ENCODE assay signal across 20 cellular contexts in genomic region chr10:17178006-17178405, GRCh38. TPM values are rescaled to one million over a fixed set of nuclear protein-coding genes. Genes with fewer than 3 reads are reported as not detected.
DNase-seq lines count a peak whose midpoint lies in the region; ATAC-seq and TF ChIP-seq lines count a peak whose summit lies in the region.
"Had no signal": no experiment of that assay in that cellular context is flagged by ENCODE, and none has a peak within 500 bp of the region (broad histone marks: within the 10 kb centered on the region; RNA-seq: fewer than 3 reads in every experiment).

No MANE protein-coding gene starts in this region.

- DNase-seq in RWPE2 (ENCODE audit: low spot score) (no peak), foreskin keratinocyte (no peak), COLO829 (ENCODE audit: low spot score) (no peak), psoas muscle (no peak), AML-193 (lab: John Stamatoyannopoulos, UW) (no peak), WERI-Rb-1 (no peak)
- DNase-seq: 8988T; BE2C; CD4-positive, alpha-beta T cell; DMS153; H7; KG1; NCI-H1417 treated with DMSO at 0.1 percent for 48 hours; NCI-H2029; NCI-H345; NCI-H524 treated with DMSO at 0.1 percent for 48 hours had no signal

- H3K4me1 ChIP-seq in RWPE2 (ENCODE audit: insufficient read depth, poor library complexity, severe bottlenecking), result peaks cover 13% of the 10 kb centered on the region
- no peaks in the 10 kb centered on the region for H3K4me1 ChIP-seq in foreskin keratinocyte
- no peaks in the 10 kb centered on the region for H3K4me1 ChIP-seq in psoas muscle
- H3K4me1 ChIP-seq: BE2C had no signal

- peak; percentile 29; the same call in 1 of the 2 replicates for TF ChIP-seq CTCF in 22Rv1 (IDR thresholded peaks at IDR 0.05)
- TF ChIP-seq CTCF in LNCAP (IDR thresholded peaks at IDR 0.05), result peak; percentile 48; the same call in 1 of the 2 replicates
- peak; percentile 37 for TF ChIP-seq CTCF in RWPE2 (IDR thresholded peaks at IDR 0.05; ENCODE audit: poor library complexity, severe bottlenecking)
- TF ChIP-seq CTCF in foreskin keratinocyte (conservative IDR thresholded peaks at IDR 0.05), result peak; percentile 57
- TF ChIP-seq CTCF in psoas muscle (IDR thresholded peaks at IDR 0.05), result no peak
- no peak for TF ChIP-seq CTCF in WERI-Rb-1 (IDR thresholded peaks at IDR 0.05; ENCODE audit: low read depth, low read length)

- H3K27ac ChIP-seq in 22Rv1 (peak overlapping the region; percentile 20; the same call in 1 of the 2 replicates), RWPE2 (ENCODE audit: poor library complexity, severe bottlenecking) (no peak overlapping the region), foreskin keratinocyte (no peak overlapping the region), psoas muscle (no peak overlapping the region), WERI-Rb-1 (no peak overlapping the region)

- no peaks in the 10 kb centered on the region for H3K36me3 ChIP-seq in RWPE2 (ENCODE audit: low read depth)
- H3K36me3 ChIP-seq in psoas muscle (ENCODE audit: insufficient read depth in 1 of 2, low read depth in 1 of 2), result no peaks in the 10 kb centered on the region
- H3K36me3 ChIP-seq in WERI-Rb-1, result no peaks in the 10 kb centered on the region
- H3K36me3 ChIP-seq: BE2C had no signal

- no peaks in the 10 kb centered on the region for H3K9me3 ChIP-seq in RWPE2 (ENCODE audit: severe bottlenecking)
- no peaks in the 10 kb centered on the region for H3K9me3 ChIP-seq in psoas muscle
- no peaks in the 10 kb centered on the region for H3K9me3 ChIP-seq in WERI-Rb-1 (ENCODE audit: severe bottlenecking)
- H3K9me3 ChIP-seq: BE2C had no signal

- WGBS in psoas muscle, 3 donors, result 89 to 98% (median 98%) methylated on average over 1 of the region's 1 CpG

- intact Hi-C loops in psoas muscle (cut with DNase I), result loop anchor here in 1 of 2 donors (1.0 kb wide), 1 partner anchor 20 kb away; no protein-coding TSS in a partner anchor

- peak; percentile 48; the same call in 1 of the 3 replicates for ATAC-seq in RWPE2 (ENCODE audit: low read depth)
- ATAC-seq in foreskin keratinocyte, result peak; percentile 37
- no peak for ATAC-seq in psoas muscle
- ATAC-seq: GM12878, Right ventricle myocardium inferior had no signal

- no peaks in the 10 kb centered on the region for H3K27me3 ChIP-seq in RWPE2 (ENCODE audit: insufficient read depth, poor library complexity, severe bottlenecking)
- no peaks in the 10 kb centered on the region for H3K27me3 ChIP-seq in foreskin keratinocyte
- no peaks in the 10 kb centered on the region for H3K27me3 ChIP-seq in psoas muscle (ENCODE audit: insufficient read depth in 3 of 3, low read length in 2 of 3)
- H3K27me3 ChIP-seq in WERI-Rb-1 (ENCODE audit: insufficient read depth, low read depth, severe bottlenecking), result no peaks in the 10 kb centered on the region
- H3K27me3 ChIP-seq: BE2C had no signal

- H3K4me3 ChIP-seq in RWPE2 (ENCODE audit: severe bottlenecking) (no peak overlapping the region), psoas muscle (no peak overlapping the region), WERI-Rb-1 (ENCODE audit: low read depth, low read length) (no peak overlapping the region)
- H3K4me3 ChIP-seq: GM12878 had no signal

RNA-seq across cellular contexts. Expression of gene TRDMT1, which starts 23.5 kb away (rescaled TPM):
- total RNA-seq in foreskin keratinocyte (5.3 and 5.7 TPM in 2 replicates), psoas muscle (1 to 10 TPM in 3 of 4 donors, under 1 TPM in 1; 0.84 to 2.7 (median 1.9) TPM)
- polyA plus RNA-seq in foreskin keratinocyte (2.8 and 3.2 TPM in 2 replicates), psoas muscle (1 to 10 TPM in 2 of 3 donors, under 1 TPM in 1; 0.49 to 2.5 (median 2.3) TPM)

RNA-seq across cellular contexts. Expression of gene CUBN, which starts 48.4 kb away (rescaled TPM):
- total RNA-seq in foreskin keratinocyte, result 0.07 and 0.10 TPM in 2 replicates
- polyA plus RNA-seq in foreskin keratinocyte, result 0.01 and 0.06 TPM in 2 replicates
- total RNA-seq in psoas muscle, result 1 to 10 TPM in 1 of 4 donors, under 1 TPM in 3; 0.17 to 1.1 (median 0.45) TPM
- polyA plus RNA-seq in psoas muscle, result under 1 TPM; 0.07 to 0.36 (median 0.12) TPM

RNA-seq across cellular contexts. Expression of gene VIM, which starts 50.0 kb away (rescaled TPM):
- total RNA-seq in foreskin keratinocyte, result 1,186 and 2,083 TPM in 2 replicates
- 1,106 and 1,757 TPM in 2 replicates for polyA plus RNA-seq in foreskin keratinocyte
- 100 to 1,000 TPM; 166 to 315 (median 198) TPM for total RNA-seq in psoas muscle
- polyA plus RNA-seq in psoas muscle, result 100 to 1,000 TPM; 126 to 443 (median 175) TPM

Comparison
In these comparisons a context has a peak if more than half of its experiments do, and no peak if none do; other contexts are left out.
1. CTCF ChIP-seq: peak in 22Rv1 (single experiment), LNCAP (single experiment), RWPE2 (single experiment) and foreskin keratinocyte (single experiment); none in psoas muscle (single experiment) and WERI-Rb-1 (single experiment).
2. ATAC-seq: peak in RWPE2 (single experiment) and foreskin keratinocyte (single experiment); none in psoas muscle (0 of 4).